ENCODE assay signal across 8 cellular contexts in genomic region chr15:80404719-80405553, GRCh38. TPM values are rescaled to one million over a fixed set of nuclear protein-coding genes. Genes with fewer than 3 reads are reported as not detected.
A peak's percentile ranks its signal among the peaks of the same experiment; 100 is the strongest.
DNase-seq lines count a peak whose midpoint lies in the region; ATAC-seq and TF ChIP-seq lines count a peak whose summit lies in the region.

No MANE protein-coding gene starts in this region.

- peaks cover 42% of the 10 kb centered on the region for H3K79me2 ChIP-seq in neural progenitor cell (ENCODE audit: low read depth)

- peaks cover 8% of the 10 kb centered on the region for H3F3A ChIP-seq in neural progenitor cell (ENCODE audit: low read depth)

- H4K20me1 ChIP-seq in neural progenitor cell (ENCODE audit: low read depth): peaks cover 19% of the 10 kb centered on the region

- H2AFZ ChIP-seq in neural progenitor cell (replicated peaks): peak overlapping the region; percentile 97

- no peaks in the 10 kb centered on the region for H3K9me3 Mint-ChIP-seq in neural progenitor cell

- H3K4me1 ChIP-seq in Peyer's patch (peaks cover 0 to 12% (median 3%) of the 10 kb centered on the region in 4 donors), neural progenitor cell (peaks cover 13% of the 10 kb centered on the region)

- TF ChIP-seq CTCF in Peyer's patch (IDR thresholded peaks at IDR 0.05) (no peak), neural progenitor cell (IDR thresholded peaks at IDR 0.05) (no peak)

- peaks cover 12% of the 10 kb centered on the region for H3K36me3 Mint-ChIP-seq in neural progenitor cell

- TF ChIP-seq POLR2A in Peyer's patch (IDR thresholded peaks at IDR 0.05): no peak

- DNase-seq in NCI-H446 (lab: John Stamatoyannopoulos, UW): peak; percentile 9 to 15
- DNase-seq in NCI-H446 treated with DMSO at 0.1 percent for 48 hours (lab: John Stamatoyannopoulos, UW): no peak
- DNase-seq in Peyer's patch: no peak
- DNase-seq in fibroblast of peridontal ligament (ENCODE audit: extremely low read depth): peak; percentile 5
- DNase-seq in neural progenitor cell (ENCODE audit: low spot score): peak; percentile 71
- no peak for DNase-seq in middle frontal gyrus (ENCODE audit: extremely low spot score, low spot score)

- ATAC-seq in GM21447 (IDR thresholded peaks at IDR 0.05; ENCODE audit: unreplicated experiment) (no peak), GM18873 (IDR thresholded peaks at IDR 0.05; ENCODE audit: low FRiP score, unreplicated experiment) (no peak)

- H3K4me3 ChIP-seq in Peyer's patch (peak overlapping the region; percentile 32 to 57 (median 44)), neural progenitor cell (peak overlapping the region; percentile 93)

- peaks cover 4% of the 10 kb centered on the region for H3K27me3 Mint-ChIP-seq in neural progenitor cell (ENCODE audit: insufficient read depth, low read depth)

- H3K4me1 Mint-ChIP-seq in neural progenitor cell: peaks cover 39% of the 10 kb centered on the region

- H3K27ac Mint-ChIP-seq in neural progenitor cell: peak overlapping the region; percentile 92

- H3K27me3 ChIP-seq in Peyer's patch (no peaks in the 10 kb centered on the region), neural progenitor cell (peaks cover 16% of the 10 kb centered on the region)

- peak overlapping the region; percentile 93 for H3K4me3 Mint-ChIP-seq in neural progenitor cell

- H3K27ac ChIP-seq in Peyer's patch: peak overlapping the region in 2 of 4 donors; percentile 35 to 58
- H3K27ac ChIP-seq in neural progenitor cell: peak overlapping the region; percentile 41

- H3K36me3 ChIP-seq in Peyer's patch: no peaks in the 10 kb centered on the region
- peaks cover 4% of the 10 kb centered on the region for H3K36me3 ChIP-seq in neural progenitor cell

- H3K4me2 ChIP-seq in neural progenitor cell: peak overlapping the region; percentile 96

- peak overlapping the region; percentile 77 for H3K9ac ChIP-seq in neural progenitor cell

- H3K9me3 ChIP-seq in Peyer's patch (no peaks in the 10 kb centered on the region), neural progenitor cell (ENCODE audit: low read depth) (no peaks in the 10 kb centered on the region)

RNA-seq across cellular contexts. Expression of gene ARNT2, which starts 0.8 kb away (rescaled TPM):
- 10 to 100 TPM in 1 of 4 donors, 1 to 10 TPM in 3; 2.5 to 10.3 (median 4.5) TPM for total RNA-seq in Peyer's patch
- total RNA-seq in neural progenitor cell (ENCODE audit: low replicate concordance): 15.7 and 20.1 TPM in 2 replicates

Comparison
In these comparisons a context has a peak if more than half of its experiments do, and no peak if none do; other contexts are left out.
1. DNase-seq: peak in NCI-H446 (2 of 2), fibroblast of peridontal ligament (single experiment) and neural progenitor cell (single experiment); none in NCI-H446 treated with DMSO at 0.1 percent for 48 hours (single experiment), Peyer's patch (0 of 3) and middle frontal gyrus (single experiment).